In genomic region chr19:34172661-34173144, GRCh38 we compare ENCODE assay signal across 7 cellular contexts. TPM values are rescaled to one million over a fixed set of nuclear protein-coding genes. Genes with fewer than 3 reads are reported as not detected.
DNase-seq lines count a peak whose midpoint lies in the region; ATAC-seq and TF ChIP-seq lines count a peak whose summit lies in the region.

No MANE protein-coding gene starts in this region.

- H3K79me2 ChIP-seq in KMS-11 (ENCODE audit: insufficient read depth, low read depth), result peaks cover 52% of the 10 kb centered on the region

- no peaks in the 10 kb centered on the region for H3K27me3 ChIP-seq in KMS-11 (ENCODE audit: insufficient read depth, low read depth)

- H3K4me2 ChIP-seq in KMS-11, result peak overlapping the region; percentile 72; the same call in 1 of the 2 replicates

- H4K20me1 ChIP-seq in KMS-11 (ENCODE audit: insufficient read depth), result peaks cover 26% of the 10 kb centered on the region; the same call in 1 of the 2 replicates

- peaks cover 10 to 26% (median 14%) of the 10 kb centered on the region in 3 donors for H3K27me3 Mint-ChIP-seq in immature natural killer cell (ENCODE audit: low read depth in 3 of 3)

- H3K9me3 Mint-ChIP-seq in immature natural killer cell, result no peaks in the 10 kb centered on the region

- peaks cover 58 to 64% of the 10 kb centered on the region in 2 donors for H3K4me1 Mint-ChIP-seq in immature natural killer cell

- peak overlapping the region; percentile 46 for H3K4me3 ChIP-seq in KMS-11 (IDR thresholded peaks at IDR 0.05; ENCODE audit: insufficient read depth, low read depth, low read length)

- DNase-seq in astrocyte of the hippocampus (ENCODE audit: low read depth, low spot score) (peak; percentile 73), immature natural killer cell (peak in 1 of 3 donors; percentile 58), AML-193 (lab: John Stamatoyannopoulos, UW) (no peak)
- peak in 2 of 3 experiments; percentile 5 to 22 for DNase-seq in stimulated activated CD4-positive, alpha-beta T cell treated with anti-CD3 and anti-CD28 coated beads, TNF-alpha, amount 100 ng/mL, for 4 hours (ENCODE audit: low read depth in 3 of 3)

- peak overlapping the region; percentile 96 to 99 (median 98) for H3K27ac Mint-ChIP-seq in immature natural killer cell

- peak overlapping the region; percentile 99 for H3K9ac ChIP-seq in KMS-11

- H3K4me3 Mint-ChIP-seq in immature natural killer cell, result peak overlapping the region; percentile 89 to 99 (median 97)

- no peaks in the 10 kb centered on the region for H3K36me3 ChIP-seq in KMS-11 (ENCODE audit: insufficient read depth)

- peak overlapping the region; percentile 98 for H3K27ac ChIP-seq in KMS-11

- ATAC-seq in GM18517 (IDR thresholded peaks at IDR 0.05; ENCODE audit: unreplicated experiment), result peak; percentile 39
- ATAC-seq in GM21825 (IDR thresholded peaks at IDR 0.05; ENCODE audit: unreplicated experiment), result peak; percentile 22

- TF ChIP-seq CTCF in KMS-11 (conservative IDR thresholded peaks at IDR 0.05; ENCODE audit: low read depth, low read length), result no peak

- H3K4me1 ChIP-seq in KMS-11 (ENCODE audit: low read depth, poor library complexity, severe bottlenecking), result peaks cover 42% of the 10 kb centered on the region

- peak overlapping the region; percentile 91 for H2AFZ ChIP-seq in KMS-11 (ENCODE audit: low read depth)

- H3K36me3 Mint-ChIP-seq in immature natural killer cell, result peaks cover 0 to 7% (median 3%) of the 10 kb centered on the region in 3 donors

RNA-seq across cellular contexts. Expression of gene LSM14A, which starts 0.4 kb away (rescaled TPM):
- polyA plus RNA-seq in immature natural killer cell, result 100 to 1,000 TPM; 120 to 175 (median 157) TPM

Comparison
In these comparisons a context has a peak if more than half of its experiments do, and no peak if none do; other contexts are left out.
1. DNase-seq: peak in astrocyte of the hippocampus (single experiment) and stimulated activated CD4-positive, alpha-beta T cell treated with anti-CD3 and anti-CD28 coated beads, TNF-alpha, amount 100 ng/mL, for 4 hours (2 of 3); none in AML-193 (0 of 2).